Comparison of ENCODE assay signal across 1 cellular context in genomic region chr4:183392377-183392776, GRCh38.
TF ChIP-seq lines count a peak whose summit lies in the region.

No MANE protein-coding gene starts in this region.

TF ChIP-seq in GM12878, 131 proteins besides CTCF, POLR2A, EP300 and RAD21 (continued from another document):
- TF ChIP-seq SPI1 (IDR thresholded peaks at IDR 0.05; ENCODE audit: borderline replicate concordance, insufficient read depth, low read depth, low read length) (peak; percentile 68; the same call in 1 of the 2 replicates), ZNF274 (IDR thresholded peaks at IDR 0.05; ENCODE audit: insufficient read depth, insufficient read length) (no peak)
